In genomic region chr11:124493256-124493655, GRCh38 we compare ENCODE assay signal across 33 cellular contexts. TPM values are rescaled to one million over a fixed set of nuclear protein-coding genes. Genes with fewer than 3 reads are reported as not detected.
"Had no signal": no experiment of that assay in that cellular context is flagged by ENCODE, and none has a peak within 500 bp of the region (broad histone marks: within the 10 kb centered on the region; RNA-seq: fewer than 3 reads in every experiment).

No MANE protein-coding gene starts in this region.

- H3K27me3 ChIP-seq: stomach, suprapubic skin, testis, thyroid gland, tibial artery, tibial nerve, transverse colon, upper lobe of left lung, upper lobe of right lung, uterus, vagina had no signal

- DNase-seq: stimulated activated CD4-positive, alpha-beta T cell treated with anti-CD3 and anti-CD28 coated beads, Interleukin-2, amount 100 ng/mL, for 48 hours; stimulated activated CD4-positive, alpha-beta T cell treated with anti-CD3 and anti-CD28 coated beads, Interleukin-4, amount 100 ng/mL, for 1 hour; stimulated activated CD4-positive, alpha-beta T cell treated with anti-CD3 and anti-CD28 coated beads, Interleukin-4, amount 100 ng/mL, for 24 hours; stimulated activated CD4-positive, alpha-beta T cell treated with anti-CD3 and anti-CD28 coated beads, Interleukin-4, amount 100 ng/mL, for 4 hours; stimulated activated CD8-positive, alpha-beta memory T cell treated with anti-CD3 and anti-CD28 coated beads, Interleukin-4, amount 100 ng/mL, for 48 hours; stimulated activated naive B cell treated with anti-CD40 and anti-IgM and Interleukin-4, amounts not matched to agents 10 μg/mL and 1 μg/mL and 100 μg/mL, for 72 hours; stimulated activated naive CD4-positive, alpha-beta T cell; stimulated activated naive CD4-positive, alpha-beta T cell treated with Interleukin-2 at 50 U/mL for 16 hours; stimulated activated naive CD8-positive, alpha-beta T cell treated with anti-CD3 and anti-CD28 coated beads, Interleukin-15, amount 100 ng/mL, for 72 hours; stimulated activated naive CD8-positive, alpha-beta T cell treated with anti-CD3 and anti-CD28 coated beads, Interleukin-15, Interleukin-2, amounts not matched to agents 100 U/mL and 50 U/mL, for 24 hours; stomach; substantia nigra; testis; thyroid gland; tibial artery; transverse colon; trophoblast cell; upper lobe of left lung; upper lobe of right lung; uterus had no signal

- H3K4me1 ChIP-seq: stomach, suprapubic skin, testis, thyroid gland, tibial artery, tibial nerve, transverse colon, upper lobe of left lung, upper lobe of right lung, uterus, vagina had no signal

- ATAC-seq: stimulated activated effector memory CD8-positive, alpha-beta T cell treated with anti-CD3 and anti-CD28 coated beads, Interleukin-12 subunit alpha, Interleukin-12 subunit beta, amount 100 ng/mL, for 72 hours; stimulated activated naive B cell treated with anti-CD40 and anti-IgM and Interleukin-4, amounts not matched to agents 10 μg/mL and 1 μg/mL and 100 μg/mL, for 72 hours; stimulated activated naive CD8-positive, alpha-beta T cell treated with anti-CD3 and anti-CD28 coated beads, Interleukin-15, amount 100 ng/mL, for 72 hours; stimulated activated naive CD8-positive, alpha-beta T cell treated with anti-CD3 and anti-CD28 coated beads, Interleukin-15, Interleukin-2, amounts not matched to agents 100 U/mL and 50 U/mL, for 24 hours; upper lobe of right lung had no signal

- H3K9me3 Mint-ChIP-seq: type B pancreatic cell had no signal

- H3K36me3 Mint-ChIP-seq: stimulated activated effector memory CD8-positive, alpha-beta T cell treated with anti-CD3 and anti-CD28 coated beads, Interleukin-12 subunit alpha, Interleukin-12 subunit beta, amount 100 ng/mL, for 72 hours; stimulated activated memory B cell treated with anti-CD40 and anti-IgM and Interleukin-4, amounts not matched to agents 10 μg/mL and 1 μg/mL and 100 μg/mL, for 72 hours; stimulated activated naive B cell treated with anti-CD40 and anti-IgM and Interleukin-4, amounts not matched to agents 10 μg/mL and 1 μg/mL and 100 μg/mL, for 72 hours; type B pancreatic cell had no signal

- H3K27ac Mint-ChIP-seq: stimulated activated effector memory CD8-positive, alpha-beta T cell treated with anti-CD3 and anti-CD28 coated beads, Interleukin-12 subunit alpha, Interleukin-12 subunit beta, amount 100 ng/mL, for 72 hours; stimulated activated memory B cell treated with anti-CD40 and anti-IgM and Interleukin-4, amounts not matched to agents 10 μg/mL and 1 μg/mL and 100 μg/mL, for 72 hours; stimulated activated naive B cell treated with anti-CD40 and anti-IgM and Interleukin-4, amounts not matched to agents 10 μg/mL and 1 μg/mL and 100 μg/mL, for 72 hours; stimulated activated naive CD8-positive, alpha-beta T cell treated with anti-CD3 and anti-CD28 coated beads, Interleukin-15, amount 100 ng/mL, for 72 hours; stimulated activated naive CD8-positive, alpha-beta T cell treated with anti-CD3 and anti-CD28 coated beads, Interleukin-15, Interleukin-2, amounts not matched to agents 100 ng/mL and 50 ng/mL, for 24 hours; type B pancreatic cell had no signal

- H3K9me3 ChIP-seq: stomach, suprapubic skin, testis, thoracic aorta, thyroid gland, tibial artery, tibial nerve, transverse colon, upper lobe of left lung, upper lobe of right lung, uterus, vagina had no signal

- H3K4me1 Mint-ChIP-seq: stimulated activated effector memory CD8-positive, alpha-beta T cell treated with anti-CD3 and anti-CD28 coated beads, Interleukin-12 subunit alpha, Interleukin-12 subunit beta, amount 100 ng/mL, for 72 hours; stimulated activated memory B cell treated with anti-CD40 and anti-IgM and Interleukin-4, amounts not matched to agents 10 μg/mL and 1 μg/mL and 100 μg/mL, for 72 hours; stimulated activated naive B cell treated with anti-CD40 and anti-IgM and Interleukin-4, amounts not matched to agents 10 μg/mL and 1 μg/mL and 100 μg/mL, for 72 hours; stimulated activated naive CD8-positive, alpha-beta T cell treated with anti-CD3 and anti-CD28 coated beads, Interleukin-15, amount 100 ng/mL, for 72 hours had no signal

- H3K4me3 Mint-ChIP-seq: stimulated activated effector memory CD8-positive, alpha-beta T cell treated with anti-CD3 and anti-CD28 coated beads, Interleukin-12 subunit alpha, Interleukin-12 subunit beta, amount 100 ng/mL, for 72 hours; stimulated activated memory B cell treated with anti-CD40 and anti-IgM and Interleukin-4, amounts not matched to agents 10 μg/mL and 1 μg/mL and 100 μg/mL, for 72 hours; stimulated activated naive B cell treated with anti-CD40 and anti-IgM and Interleukin-4, amounts not matched to agents 10 μg/mL and 1 μg/mL and 100 μg/mL, for 72 hours; stimulated activated naive CD8-positive, alpha-beta T cell treated with anti-CD3 and anti-CD28 coated beads, Interleukin-15, amount 100 ng/mL, for 72 hours; stimulated activated naive CD8-positive, alpha-beta T cell treated with anti-CD3 and anti-CD28 coated beads, Interleukin-15, Interleukin-2, amounts not matched to agents 100 ng/mL and 50 ng/mL, for 24 hours; type B pancreatic cell had no signal

- H3K27ac ChIP-seq: stomach, suprapubic skin, testis, thoracic aorta, thyroid gland, tibial artery, tibial nerve, transverse colon, upper lobe of left lung, upper lobe of right lung, uterus, vagina had no signal

- H3K36me3 ChIP-seq: stomach, suprapubic skin, thoracic aorta, thyroid gland, tibial artery, tibial nerve, transverse colon, upper lobe of left lung, upper lobe of right lung, uterus, vagina had no signal

- H3K4me3 ChIP-seq: stomach, suprapubic skin, testis, thoracic aorta, thyroid gland, tibial artery, tibial nerve, transverse colon, upper lobe of left lung, upper lobe of right lung, uterus, vagina had no signal

RNA-seq across cellular contexts. Expression of gene OR8B8, which starts 47.8 kb away (rescaled TPM):
- total RNA-seq: stomach, subcutaneous adipose tissue, suprapubic skin, temporal lobe, testis, thoracic aorta, thyroid gland, tibial nerve, transverse colon, upper lobe of left lung, upper lobe of right lung, ureter, urinary bladder, uterus, vagina had no signal
- polyA plus RNA-seq: stomach, urinary bladder had no signal

RNA-seq across cellular contexts. Expression of gene OR8B12, which starts 50.2 kb away (rescaled TPM):
- total RNA-seq: stomach, subcutaneous adipose tissue, suprapubic skin, temporal lobe, testis, thoracic aorta, thyroid gland, tibial nerve, transverse colon, upper lobe of left lung, upper lobe of right lung, ureter, urinary bladder, uterus, vagina had no signal
- polyA plus RNA-seq: stomach, thymus, urinary bladder had no signal
